ENCODE assay signal across 1 cellular context in genomic region chr9:29325855-29326254, GRCh38.
A peak's percentile ranks its signal among the peaks of the same experiment; 100 is the strongest.
TF ChIP-seq lines count a peak whose summit lies in the region.

No MANE protein-coding gene starts in this region.

TF ChIP-seq in GM23338, 12 proteins besides CTCF, POLR2A, EP300 and RAD21 (continued from another document):
- TF ChIP-seq, protein P1, sequence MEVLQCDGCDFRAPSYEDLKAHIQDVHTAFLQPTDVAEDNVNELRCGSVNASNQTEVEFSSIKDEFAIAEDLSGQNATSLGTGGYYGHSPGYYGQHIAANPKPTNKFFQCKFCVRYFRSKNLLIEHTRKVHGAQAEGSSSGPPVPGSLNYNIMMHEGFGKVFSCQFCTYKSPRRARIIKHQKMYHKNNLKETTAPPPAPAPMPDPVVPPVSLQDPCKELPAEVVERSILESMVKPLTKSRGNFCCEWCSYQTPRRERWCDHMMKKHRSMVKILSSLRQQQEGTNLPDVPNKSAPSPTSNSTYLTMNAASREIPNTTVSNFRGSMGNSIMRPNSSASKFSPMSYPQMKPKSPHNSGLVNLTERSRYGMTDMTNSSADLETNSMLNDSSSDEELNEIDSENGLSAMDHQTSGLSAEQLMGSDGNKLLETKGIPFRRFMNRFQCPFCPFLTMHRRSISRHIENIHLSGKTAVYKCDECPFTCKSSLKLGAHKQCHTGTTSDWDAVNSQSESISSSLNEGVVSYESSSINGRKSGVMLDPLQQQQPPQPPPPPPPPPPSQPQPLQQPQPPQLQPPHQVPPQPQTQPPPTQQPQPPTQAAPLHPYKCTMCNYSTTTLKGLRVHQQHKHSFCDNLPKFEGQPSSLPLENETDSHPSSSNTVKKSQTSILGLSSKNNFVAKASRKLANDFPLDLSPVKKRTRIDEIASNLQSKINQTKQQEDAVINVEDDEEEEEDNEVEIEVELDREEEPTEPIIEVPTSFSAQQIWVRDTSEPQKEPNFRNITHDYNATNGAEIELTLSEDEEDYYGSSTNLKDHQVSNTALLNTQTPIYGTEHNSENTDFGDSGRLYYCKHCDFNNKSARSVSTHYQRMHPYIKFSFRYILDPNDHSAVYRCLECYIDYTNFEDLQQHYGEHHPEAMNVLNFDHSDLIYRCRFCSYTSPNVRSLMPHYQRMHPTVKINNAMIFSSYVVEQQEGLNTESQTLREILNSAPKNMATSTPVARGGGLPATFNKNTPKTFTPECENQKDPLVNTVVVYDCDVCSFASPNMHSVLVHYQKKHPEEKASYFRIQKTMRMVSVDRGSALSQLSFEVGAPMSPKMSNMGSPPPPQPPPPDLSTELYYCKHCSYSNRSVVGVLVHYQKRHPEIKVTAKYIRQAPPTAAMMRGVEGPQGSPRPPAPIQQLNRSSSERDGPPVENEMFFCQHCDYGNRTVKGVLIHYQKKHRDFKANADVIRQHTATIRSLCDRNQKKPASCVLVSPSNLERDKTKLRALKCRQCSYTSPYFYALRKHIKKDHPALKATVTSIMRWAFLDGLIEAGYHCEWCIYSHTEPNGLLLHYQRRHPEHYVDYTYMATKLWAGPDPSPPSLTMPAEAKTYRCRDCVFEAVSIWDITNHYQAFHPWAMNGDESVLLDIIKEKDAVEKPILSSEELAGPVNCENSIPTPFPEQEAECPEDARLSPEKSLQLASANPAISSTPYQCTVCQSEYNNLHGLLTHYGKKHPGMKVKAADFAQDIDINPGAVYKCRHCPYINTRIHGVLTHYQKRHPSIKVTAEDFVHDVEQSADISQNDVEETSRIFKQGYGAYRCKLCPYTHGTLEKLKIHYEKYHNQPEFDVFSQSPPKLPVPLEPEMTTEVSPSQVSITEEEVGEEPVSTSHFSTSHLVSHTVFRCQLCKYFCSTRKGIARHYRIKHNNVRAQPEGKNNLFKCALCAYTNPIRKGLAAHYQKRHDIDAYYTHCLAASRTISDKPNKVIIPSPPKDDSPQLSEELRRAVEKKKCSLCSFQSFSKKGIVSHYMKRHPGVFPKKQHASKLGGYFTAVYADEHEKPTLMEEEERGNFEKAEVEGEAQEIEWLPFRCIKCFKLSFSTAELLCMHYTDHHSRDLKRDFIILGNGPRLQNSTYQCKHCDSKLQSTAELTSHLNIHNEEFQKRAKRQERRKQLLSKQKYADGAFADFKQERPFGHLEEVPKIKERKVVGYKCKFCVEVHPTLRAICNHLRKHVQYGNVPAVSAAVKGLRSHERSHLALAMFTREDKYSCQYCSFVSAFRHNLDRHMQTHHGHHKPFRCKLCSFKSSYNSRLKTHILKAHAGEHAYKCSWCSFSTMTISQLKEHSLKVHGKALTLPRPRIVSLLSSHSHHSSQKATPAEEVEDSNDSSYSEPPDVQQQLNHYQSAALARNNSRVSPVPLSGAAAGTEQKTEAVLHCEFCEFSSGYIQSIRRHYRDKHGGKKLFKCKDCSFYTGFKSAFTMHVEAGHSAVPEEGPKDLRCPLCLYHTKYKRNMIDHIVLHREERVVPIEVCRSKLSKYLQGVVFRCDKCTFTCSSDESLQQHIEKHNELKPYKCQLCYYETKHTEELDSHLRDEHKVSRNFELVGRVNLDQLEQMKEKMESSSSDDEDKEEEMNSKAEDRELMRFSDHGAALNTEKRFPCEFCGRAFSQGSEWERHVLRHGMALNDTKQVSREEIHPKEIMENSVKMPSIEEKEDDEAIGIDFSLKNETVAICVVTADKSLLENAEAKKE (CRISPR knock-in tag; IDR thresholded peaks at IDR 0.05): peak; percentile 96
- TF ChIP-seq POLR2AphosphoS5 (IDR thresholded peaks at IDR 0.05; ENCODE audit: low read depth) (no peak), STAT1 (IDR thresholded peaks at IDR 0.05; ENCODE audit: unreplicated experiment) (no peak)
